ENCODE assay signal across 2 cellular contexts in the genomic region with DNA sequence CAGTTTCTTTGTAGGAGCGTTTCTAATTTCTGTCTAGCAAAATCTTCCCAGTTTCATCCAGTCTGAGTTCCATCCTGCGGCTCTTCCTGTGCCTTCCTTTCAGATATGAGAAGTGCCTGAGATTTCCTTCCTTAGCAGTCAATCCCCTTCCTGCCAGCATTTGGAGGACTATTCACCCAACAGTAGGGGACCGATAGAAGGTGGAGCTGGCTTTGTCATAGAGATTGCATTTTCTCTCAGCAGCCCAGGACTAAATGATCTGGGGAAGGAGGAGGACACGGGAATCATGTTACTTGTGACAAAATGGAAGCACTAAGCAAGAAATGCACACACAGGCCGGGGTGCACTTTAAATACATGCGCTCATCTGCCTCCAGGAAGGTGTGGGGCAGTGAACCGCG.
A peak's percentile ranks its signal among the peaks of the same experiment; 100 is the strongest.
TF ChIP-seq lines count a peak whose summit lies in the region.

No MANE protein-coding gene starts in this region.

TF ChIP-seq in liver, 16 proteins besides CTCF, POLR2A, EP300 and RAD21:
- no peak for TF ChIP-seq ZBTB33 (IDR thresholded peaks at IDR 0.05)
- no peak for TF ChIP-seq YY1 (IDR thresholded peaks at IDR 0.05)
- TF ChIP-seq, protein P1, sequence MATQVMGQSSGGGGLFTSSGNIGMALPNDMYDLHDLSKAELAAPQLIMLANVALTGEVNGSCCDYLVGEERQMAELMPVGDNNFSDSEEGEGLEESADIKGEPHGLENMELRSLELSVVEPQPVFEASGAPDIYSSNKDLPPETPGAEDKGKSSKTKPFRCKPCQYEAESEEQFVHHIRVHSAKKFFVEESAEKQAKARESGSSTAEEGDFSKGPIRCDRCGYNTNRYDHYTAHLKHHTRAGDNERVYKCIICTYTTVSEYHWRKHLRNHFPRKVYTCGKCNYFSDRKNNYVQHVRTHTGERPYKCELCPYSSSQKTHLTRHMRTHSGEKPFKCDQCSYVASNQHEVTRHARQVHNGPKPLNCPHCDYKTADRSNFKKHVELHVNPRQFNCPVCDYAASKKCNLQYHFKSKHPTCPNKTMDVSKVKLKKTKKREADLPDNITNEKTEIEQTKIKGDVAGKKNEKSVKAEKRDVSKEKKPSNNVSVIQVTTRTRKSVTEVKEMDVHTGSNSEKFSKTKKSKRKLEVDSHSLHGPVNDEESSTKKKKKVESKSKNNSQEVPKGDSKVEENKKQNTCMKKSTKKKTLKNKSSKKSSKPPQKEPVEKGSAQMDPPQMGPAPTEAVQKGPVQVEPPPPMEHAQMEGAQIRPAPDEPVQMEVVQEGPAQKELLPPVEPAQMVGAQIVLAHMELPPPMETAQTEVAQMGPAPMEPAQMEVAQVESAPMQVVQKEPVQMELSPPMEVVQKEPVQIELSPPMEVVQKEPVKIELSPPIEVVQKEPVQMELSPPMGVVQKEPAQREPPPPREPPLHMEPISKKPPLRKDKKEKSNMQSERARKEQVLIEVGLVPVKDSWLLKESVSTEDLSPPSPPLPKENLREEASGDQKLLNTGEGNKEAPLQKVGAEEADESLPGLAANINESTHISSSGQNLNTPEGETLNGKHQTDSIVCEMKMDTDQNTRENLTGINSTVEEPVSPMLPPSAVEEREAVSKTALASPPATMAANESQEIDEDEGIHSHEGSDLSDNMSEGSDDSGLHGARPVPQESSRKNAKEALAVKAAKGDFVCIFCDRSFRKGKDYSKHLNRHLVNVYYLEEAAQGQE (IDR thresholded peaks at IDR 0.05) = no peak
- TF ChIP-seq NR2F2 (IDR thresholded peaks at IDR 0.05) = peak; percentile 15
- TF ChIP-seq SP1 (IDR thresholded peaks at IDR 0.05) = no peak
- no peak for TF ChIP-seq FOXA1 (IDR thresholded peaks at IDR 0.05)
- TF ChIP-seq HNF4A (conservative IDR thresholded peaks at IDR 0.05) = no peak
- TF ChIP-seq, protein P2, sequence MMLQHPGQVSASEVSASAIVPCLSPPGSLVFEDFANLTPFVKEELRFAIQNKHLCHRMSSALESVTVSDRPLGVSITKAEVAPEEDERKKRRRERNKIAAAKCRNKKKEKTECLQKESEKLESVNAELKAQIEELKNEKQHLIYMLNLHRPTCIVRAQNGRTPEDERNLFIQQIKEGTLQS (IDR thresholded peaks at IDR 0.05) = no peak
- TF ChIP-seq, protein P3, sequence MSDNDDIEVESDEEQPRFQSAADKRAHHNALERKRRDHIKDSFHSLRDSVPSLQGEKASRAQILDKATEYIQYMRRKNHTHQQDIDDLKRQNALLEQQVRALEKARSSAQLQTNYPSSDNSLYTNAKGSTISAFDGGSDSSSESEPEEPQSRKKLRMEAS (IDR thresholded peaks at IDR 0.05) = no peak

TF ChIP-seq in HepG2, 621 proteins besides CTCF, POLR2A, EP300 and RAD21 (continued from another document):
- TF ChIP-seq RERE (CRISPR knock-in tag; IDR thresholded peaks at IDR 0.05; ENCODE audit: low read depth) (no peak), EED (CRISPR knock-in tag; IDR thresholded peaks at IDR 0.05) (no peak), IRF2 (CRISPR knock-in tag; IDR thresholded peaks at IDR 0.05) (no peak), ZNF331 (CRISPR knock-in tag; IDR thresholded peaks at IDR 0.05) (no peak)
- TF ChIP-seq, protein P4, sequence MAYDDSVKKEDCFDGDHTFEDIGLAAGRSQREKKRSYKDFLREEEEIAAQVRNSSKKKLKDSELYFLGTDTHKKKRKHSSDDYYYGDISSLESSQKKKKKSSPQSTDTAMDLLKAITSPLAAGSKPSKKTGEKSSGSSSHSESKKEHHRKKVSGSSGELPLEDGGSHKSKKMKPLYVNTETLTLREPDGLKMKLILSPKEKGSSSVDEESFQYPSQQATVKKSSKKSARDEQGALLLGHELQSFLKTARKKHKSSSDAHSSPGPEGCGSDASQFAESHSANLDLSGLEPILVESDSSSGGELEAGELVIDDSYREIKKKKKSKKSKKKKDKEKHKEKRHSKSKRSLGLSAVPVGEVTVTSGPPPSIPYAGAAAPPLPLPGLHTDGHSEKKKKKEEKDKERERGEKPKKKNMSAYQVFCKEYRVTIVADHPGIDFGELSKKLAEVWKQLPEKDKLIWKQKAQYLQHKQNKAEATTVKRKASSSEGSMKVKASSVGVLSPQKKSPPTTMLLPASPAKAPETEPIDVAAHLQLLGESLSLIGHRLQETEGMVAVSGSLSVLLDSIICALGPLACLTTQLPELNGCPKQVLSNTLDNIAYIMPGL (CRISPR knock-in tag; IDR thresholded peaks at IDR 0.05; ENCODE audit: borderline replicate concordance in 1 of 2, low read depth in 1 of 2) = no peak
